22 cellular contexts compared by ENCODE assay signal in genomic region chr9:134558124-134558805, GRCh38.
DNase-seq lines count a peak whose midpoint lies in the region; TF ChIP-seq lines count a peak whose summit lies in the region.
"Had no signal": no experiment of that assay in that cellular context is flagged by ENCODE, and none has a peak within 500 bp of the region (broad histone marks: within the 10 kb centered on the region; RNA-seq: fewer than 3 reads in every experiment).

No MANE protein-coding gene starts in this region.

- no peak overlapping the region for H3K27ac Mint-ChIP-seq in CD14-positive monocyte
- H3K27ac Mint-ChIP-seq: activated T-cell treated with anti-CD3 and anti-CD28 coated beads, Interleukin-2, amount 50 U/mL, for 72 hours had no signal

- DNase-seq in CD14-positive monocyte (ENCODE audit: low spot score) (peak; percentile 8), Peyer's patch (peak in 2 of 3 donors; percentile 6 to 26), islet precursor cell (peak; percentile 34), smooth muscle cell (lab: John Stamatoyannopoulos, UW; ENCODE audit: unreplicated experiment) (no peak), NCI-H128 (lab: John Stamatoyannopoulos, UW; ENCODE audit: unreplicated experiment) (no peak), glomerular visceral epithelial cell (ENCODE audit: extremely low spot score) (no peak), NCI-H69 (lab: John Stamatoyannopoulos, UW) (no peak)
- DNase-seq: activated CD4-positive, alpha-beta T cell treated with anti-CD3 and anti-CD28 coated beads, Interleukin-2, amount 50 U/mL, for 4 hours; activated naive CD4-positive, alpha-beta T cell treated with anti-CD3 and anti-CD28 coated beads, Interleukin-2, amount 50 U/mL, for 16 hours; activated T-cell treated with anti-CD3 and anti-CD28 coated beads, Interleukin-2, amount 50 U/mL, for 72 hours; DMS153; NCI-H1436; NCI-H2081; NCI-H524 treated with DMSO at 0.1 percent for 48 hours; PC-3; small intestine; stimulated activated CD4-positive, alpha-beta T cell treated with anti-CD3 and anti-CD28 coated beads, Interleukin-1b, Interleukin-23, amount 100 ng/mL, for 48 hours; stimulated activated naive CD4-positive, alpha-beta T cell treated with Interleukin-2 at 50 U/mL for 16 hours; T-helper 2 cell; testis had no signal

- H3K4me1 ChIP-seq in Peyer's patch (no peaks in the 10 kb centered on the region), smooth muscle cell (ENCODE audit: low read depth) (peaks cover 6% of the 10 kb centered on the region)
- H3K4me1 ChIP-seq: testis had no signal

- intact Hi-C loops in CD14-positive monocyte (cut with micrococcal nuclease): no loop called here

- H3K4me3 ChIP-seq in Peyer's patch (no peak overlapping the region), smooth muscle cell (no peak overlapping the region)
- H3K4me3 ChIP-seq: testis had no signal

- no peaks in the 10 kb centered on the region for H4K20me1 ChIP-seq in smooth muscle cell (ENCODE audit: low read depth)

- no peak overlapping the region for H2AFZ ChIP-seq in smooth muscle cell (ENCODE audit: low read depth)

- no peak overlapping the region for H3K4me3 Mint-ChIP-seq in CD14-positive monocyte
- H3K4me3 Mint-ChIP-seq: activated T-cell treated with anti-CD3 and anti-CD28 coated beads, Interleukin-2, amount 50 U/mL, for 72 hours; nephron had no signal

- WGBS in smooth muscle cell (ENCODE audit: low lambda C conversion rate): 90% methylated on average over 16 of the region's 16 CpGs

- H3F3A ChIP-seq in smooth muscle cell (ENCODE audit: low read depth): peaks cover 24% of the 10 kb centered on the region

- H3K9ac ChIP-seq in smooth muscle cell (ENCODE audit: low read depth): no peak overlapping the region
- H3K9ac ChIP-seq: KMS-11 had no signal

- H3K27me3 Mint-ChIP-seq in CD14-positive monocyte (ENCODE audit: low read depth in 3 of 3): peaks cover 10 to 37% (median 19%) of the 10 kb centered on the region in 3 donors

- H3K79me2 ChIP-seq in smooth muscle cell (ENCODE audit: low read depth): peaks cover 7% of the 10 kb centered on the region

- peaks cover 0 to 10% (median 1%) of the 10 kb centered on the region in 7 donors for H3K9me3 Mint-ChIP-seq in CD14-positive monocyte

- H3K27me3 ChIP-seq in Peyer's patch (no peaks in the 10 kb centered on the region), smooth muscle cell (ENCODE audit: low read depth) (no peaks in the 10 kb centered on the region)
- H3K27me3 ChIP-seq: testis had no signal

- no peak overlapping the region for H3K27ac ChIP-seq in Peyer's patch
- peak overlapping the region; percentile 95 for H3K27ac ChIP-seq in smooth muscle cell (ENCODE audit: low read depth)
- H3K27ac ChIP-seq: KMS-11, testis had no signal

- peaks cover 9% of the 10 kb centered on the region for H3K4me1 Mint-ChIP-seq in CD14-positive monocyte

- H3K9me3 ChIP-seq in Peyer's patch: no peaks in the 10 kb centered on the region
- H3K9me3 ChIP-seq in smooth muscle cell (replicated peaks; ENCODE audit: low read depth): no peaks in the 10 kb centered on the region
- H3K9me3 ChIP-seq: testis had no signal

- H3K36me3 ChIP-seq in Peyer's patch: no peaks in the 10 kb centered on the region
- H3K36me3 ChIP-seq in smooth muscle cell (ENCODE audit: low read depth): no peaks in the 10 kb centered on the region

- TF ChIP-seq POLR2A in Peyer's patch (IDR thresholded peaks at IDR 0.05): no peak

- no peaks in the 10 kb centered on the region for H3K36me3 Mint-ChIP-seq in CD14-positive monocyte

- H3K4me2 ChIP-seq in smooth muscle cell: peak overlapping the region; percentile 28
- H3K4me2 ChIP-seq: KMS-11 had no signal

- TF ChIP-seq CTCF in CD14-positive monocyte (IDR thresholded peaks at IDR 0.05) (no peak), Peyer's patch (IDR thresholded peaks at IDR 0.05) (no peak), smooth muscle cell (IDR thresholded peaks at IDR 0.05; ENCODE audit: borderline replicate concordance, insufficient read depth, poor library complexity, severe bottlenecking) (no peak)

Comparison
In these comparisons a context has a peak if more than half of its experiments do, and no peak if none do; other contexts are left out.
1. DNase-seq: peak in CD14-positive monocyte (single experiment), Peyer's patch (2 of 3) and islet precursor cell (single experiment); none in smooth muscle cell (single experiment), NCI-H128 (single experiment), glomerular visceral epithelial cell (single experiment) and NCI-H69 (single experiment).